In the genomic region with DNA sequence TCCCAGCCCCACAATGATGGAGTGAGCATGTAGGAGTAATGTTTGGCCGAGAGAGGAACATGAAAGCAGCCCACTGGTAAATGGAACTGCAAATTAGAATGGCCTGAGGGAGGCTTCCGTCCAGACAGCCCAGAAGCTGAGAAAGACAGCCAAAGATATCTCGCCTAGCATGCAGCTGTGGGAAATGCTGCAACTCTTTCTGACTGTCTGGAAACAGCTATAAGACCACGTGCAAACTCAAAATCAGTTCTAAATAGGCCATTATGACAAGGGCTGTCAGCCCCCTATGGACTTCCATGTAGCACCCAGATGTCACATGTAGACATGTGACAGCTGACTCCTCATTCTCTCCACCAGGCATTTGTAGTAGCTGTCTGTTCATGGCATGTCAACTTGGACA, we compare ENCODE assay signal across 22 cellular contexts.
DNase-seq lines count a peak whose midpoint lies in the region; ATAC-seq and TF ChIP-seq lines count a peak whose summit lies in the region.
"Had no signal": no experiment of that assay in that cellular context is flagged by ENCODE, and none has a peak within 500 bp of the region (broad histone marks: within the 10 kb centered on the region; RNA-seq: fewer than 3 reads in every experiment).

No MANE protein-coding gene starts in this region.

- TF ChIP-seq RAD21 in neural cell (conservative IDR thresholded peaks at IDR 0.05), result no peak

- no peak for TF ChIP-seq POLR2A in heart left ventricle (IDR thresholded peaks at IDR 0.05)
- no peak for TF ChIP-seq POLR2A in esophagus squamous epithelium (IDR thresholded peaks at IDR 0.05)

- no peaks in the 10 kb centered on the region for H3K9me3 ChIP-seq in heart left ventricle
- no peaks in the 10 kb centered on the region for H3K9me3 ChIP-seq in esophagus squamous epithelium
- no peaks in the 10 kb centered on the region for H3K9me3 ChIP-seq in neural cell (ENCODE audit: low read length)
- H3K9me3 ChIP-seq: prostate gland had no signal

- TF ChIP-seq CTCF in heart left ventricle (IDR thresholded peaks at IDR 0.05), result no peak
- no peak for TF ChIP-seq CTCF in esophagus squamous epithelium (IDR thresholded peaks at IDR 0.05)
- no peak for TF ChIP-seq CTCF in neural cell (IDR thresholded peaks at IDR 0.05; ENCODE audit: poor library complexity, severe bottlenecking)
- no peak for TF ChIP-seq CTCF in type B pancreatic cell (conservative IDR thresholded peaks at IDR 0.05)

- TF ChIP-seq EP300 in neural cell (conservative IDR thresholded peaks at IDR 0.05; ENCODE audit: poor library complexity, severe bottlenecking), result peak; percentile 99

- H3K9ac ChIP-seq in neural cell (ENCODE audit: low read length), result no peak overlapping the region

- H3K4me2 ChIP-seq in neural cell (ENCODE audit: low read length), result no peak overlapping the region

- H3K4me1 Mint-ChIP-seq in type B pancreatic cell (ENCODE audit: unreplicated experiment), result peaks cover 24% of the 10 kb centered on the region
- no peaks in the 10 kb centered on the region for H3K4me1 Mint-ChIP-seq in stimulated activated naive B cell treated with anti-CD40 and anti-IgM and Interleukin-4, amounts not matched to agents 10 μg/mL and 1 μg/mL and 100 μg/mL, for 72 hours
- H3K4me1 Mint-ChIP-seq: naive B cell had no signal

- H3K27me3 Mint-ChIP-seq in type B pancreatic cell, result no peaks in the 10 kb centered on the region
- H3K27me3 Mint-ChIP-seq in stimulated activated naive B cell treated with anti-CD40 and anti-IgM and Interleukin-4, amounts not matched to agents 10 μg/mL and 1 μg/mL and 100 μg/mL, for 72 hours, result no peaks in the 10 kb centered on the region
- H3K27me3 Mint-ChIP-seq: activated naive CD8-positive, alpha-beta T cell treated with anti-CD3 and anti-CD28 coated beads, Interleukin-2, amount 50 U/mL, for 24 hours; central memory CD8-positive, alpha-beta T cell; dendritic cell treated with granulocyte-macrophage colony-stimulating factor and Interleukin-4, amounts not matched to agents 40 ng/mL and 50 ng/mL, for 4 days had no signal

- peak overlapping the region; percentile 32 for H3K4me3 Mint-ChIP-seq in type B pancreatic cell
- H3K4me3 Mint-ChIP-seq in stimulated activated naive B cell treated with anti-CD40 and anti-IgM and Interleukin-4, amounts not matched to agents 10 μg/mL and 1 μg/mL and 100 μg/mL, for 72 hours, result no peak overlapping the region
- H3K4me3 Mint-ChIP-seq: activated naive CD8-positive, alpha-beta T cell treated with anti-CD3 and anti-CD28 coated beads, Interleukin-2, amount 50 U/mL, for 24 hours; activated T-cell treated with anti-CD3 and anti-CD28 coated beads, Interleukin-2, amount 50 U/mL, for 72 hours; CD8-positive, alpha-beta memory T cell; central memory CD8-positive, alpha-beta T cell; dendritic cell treated with granulocyte-macrophage colony-stimulating factor and Interleukin-4, amounts not matched to agents 40 ng/mL and 50 ng/mL, for 4 days; HFFc6; naive B cell had no signal

- 58 to 69% (median 65%) methylated on average over 4 of the region's 4 CpGs for WGBS in heart left ventricle, 4 donors
- WGBS in esophagus squamous epithelium, 2 donors, result 40 to 55% methylated on average over 4 of the region's 4 CpGs

- no peaks in the 10 kb centered on the region for H3K36me3 Mint-ChIP-seq in type B pancreatic cell
- H3K36me3 Mint-ChIP-seq in stimulated activated naive B cell treated with anti-CD40 and anti-IgM and Interleukin-4, amounts not matched to agents 10 μg/mL and 1 μg/mL and 100 μg/mL, for 72 hours, result no peaks in the 10 kb centered on the region
- H3K36me3 Mint-ChIP-seq: naive B cell had no signal

- H3K27ac ChIP-seq in heart left ventricle, result peak overlapping the region in 2 of 12 donors; percentile 5 to 36
- peak overlapping the region in 3 of 4 donors; percentile 3 to 53 (median 36) for H3K27ac ChIP-seq in esophagus squamous epithelium
- peak overlapping the region; percentile 38 for H3K27ac ChIP-seq in neural cell (ENCODE audit: low read length)

- H3K4me3 ChIP-seq in heart left ventricle, result no peak overlapping the region
- no peak overlapping the region for H3K4me3 ChIP-seq in esophagus squamous epithelium
- peak overlapping the region; percentile 11 for H3K4me3 ChIP-seq in neural cell (ENCODE audit: low read length)
- H3K4me3 ChIP-seq: prostate gland had no signal

- H3K27ac Mint-ChIP-seq in type B pancreatic cell, result peak overlapping the region; percentile 48
- H3K27ac Mint-ChIP-seq in stimulated activated naive B cell treated with anti-CD40 and anti-IgM and Interleukin-4, amounts not matched to agents 10 μg/mL and 1 μg/mL and 100 μg/mL, for 72 hours, result no peak overlapping the region
- H3K27ac Mint-ChIP-seq: activated naive CD8-positive, alpha-beta T cell treated with anti-CD3 and anti-CD28 coated beads, Interleukin-2, amount 50 U/mL, for 24 hours; activated T-cell treated with anti-CD3 and anti-CD28 coated beads, Interleukin-2, amount 50 U/mL, for 72 hours; dendritic cell treated with granulocyte-macrophage colony-stimulating factor and Interleukin-4, amounts not matched to agents 40 ng/mL and 50 ng/mL, for 4 days; HFFc6 had no signal

- H2AFZ ChIP-seq in neural cell (ENCODE audit: low read depth, low read length), result no peak overlapping the region

- intact Hi-C loops in heart left ventricle (cut with DNase I), result no loop called here
- intact Hi-C loops in cardiac septum (cut with DNase I), result no loop called here
- intact Hi-C loops in esophagus squamous epithelium (cut with DNase I), result no loop called here

- H3K4me1 ChIP-seq in heart left ventricle, result peaks cover 0 to 10% (median 0%) of the 10 kb centered on the region in 12 donors
- peaks cover 4 to 59% (median 33%) of the 10 kb centered on the region in 3 donors for H3K4me1 ChIP-seq in esophagus squamous epithelium

- H3K9me3 Mint-ChIP-seq in type B pancreatic cell, result no peaks in the 10 kb centered on the region
- no peaks in the 10 kb centered on the region for H3K9me3 Mint-ChIP-seq in stimulated activated naive B cell treated with anti-CD40 and anti-IgM and Interleukin-4, amounts not matched to agents 10 μg/mL and 1 μg/mL and 100 μg/mL, for 72 hours
- H3K9me3 Mint-ChIP-seq: activated naive CD8-positive, alpha-beta T cell treated with anti-CD3 and anti-CD28 coated beads, Interleukin-2, amount 50 U/mL, for 24 hours; activated T-cell treated with anti-CD3 and anti-CD28 coated beads, Interleukin-2, amount 50 U/mL, for 72 hours; central memory CD8-positive, alpha-beta T cell; dendritic cell treated with granulocyte-macrophage colony-stimulating factor and Interleukin-4, amounts not matched to agents 40 ng/mL and 50 ng/mL, for 4 days; HFFc6; naive B cell had no signal

- H3K36me3 ChIP-seq in heart left ventricle, result no peaks in the 10 kb centered on the region
- no peaks in the 10 kb centered on the region for H3K36me3 ChIP-seq in esophagus squamous epithelium
- no peaks in the 10 kb centered on the region for H3K36me3 ChIP-seq in neural cell (ENCODE audit: insufficient read depth, low read length)
- H3K36me3 ChIP-seq: prostate gland had no signal

- H3F3A ChIP-seq in neural cell (ENCODE audit: insufficient read depth, low read length, poor library complexity, severe bottlenecking), result no peaks in the 10 kb centered on the region

- no peaks in the 10 kb centered on the region for H4K20me1 ChIP-seq in neural cell (ENCODE audit: insufficient read depth)

- peak; percentile 24 to 77 (median 47) for ATAC-seq in heart left ventricle
- no peak for ATAC-seq in stimulated activated naive B cell treated with anti-CD40 and anti-IgM and Interleukin-4, amounts not matched to agents 10 μg/mL and 1 μg/mL and 100 μg/mL, for 72 hours (replicated peaks)
- ATAC-seq: activated naive CD8-positive, alpha-beta T cell treated with anti-CD3 and anti-CD28 coated beads, Interleukin-2, amount 50 U/mL, for 24 hours; activated T-cell treated with anti-CD3 and anti-CD28 coated beads, Interleukin-2, amount 50 U/mL, for 72 hours; Panc1 had no signal

- no peaks in the 10 kb centered on the region for H3K9me2 ChIP-seq in neural cell (ENCODE audit: insufficient read depth, low read length)

- no peaks in the 10 kb centered on the region for H3K79me2 ChIP-seq in neural cell (replicated peaks; ENCODE audit: insufficient read depth, low read length)

- no peaks in the 10 kb centered on the region for H3K27me3 ChIP-seq in heart left ventricle
- H3K27me3 ChIP-seq in esophagus squamous epithelium, result no peaks in the 10 kb centered on the region
- H3K27me3 ChIP-seq in neural cell (ENCODE audit: insufficient read depth, low read depth, low read length), result no peaks in the 10 kb centered on the region

- DNase-seq in heart left ventricle (no peak), cardiac septum (ENCODE audit: low spot score) (no peak), esophagus squamous epithelium (lab: John Stamatoyannopoulos, UW) (no peak), type B pancreatic cell (ENCODE audit: extremely low spot score, unreplicated experiment) (no peak), NCI-H187 treated with DMSO at 0.1 percent for 48 hours (lab: John Stamatoyannopoulos, UW) (no peak), OCI-M2 (lab: John Stamatoyannopoulos, UW; ENCODE audit: unreplicated experiment) (no peak)
- no peak for DNase-seq in stimulated activated naive B cell treated with anti-CD40 and anti-IgM and Interleukin-4, amounts not matched to agents 10 μg/mL and 1 μg/mL and 100 μg/mL, for 72 hours
- DNase-seq: activated CD4-positive, alpha-beta T cell treated with anti-CD3 and anti-CD28 coated beads, Interleukin-2, amount 50 U/mL, for 48 hours; activated naive CD8-positive, alpha-beta T cell treated with anti-CD3 and anti-CD28 coated beads, Interleukin-2, amount 50 U/mL, for 24 hours; activated T-cell treated with anti-CD3 and anti-CD28 coated beads, Interleukin-2, amount 50 U/mL, for 72 hours; CD8-positive, alpha-beta memory T cell; HFFc6; IMR-90; naive B cell; NCI-H1436; SIG-M5; stimulated activated CD4-positive, alpha-beta T cell treated with anti-CD3 and anti-CD28 coated beads, Interleukin-4, amount 100 ng/mL, for 4 hours had no signal

TF ChIP-seq in neural cell, 6 proteins besides CTCF, POLR2A, EP300 and RAD21:
- TF ChIP-seq POLR2AphosphoS5 (IDR thresholded peaks at IDR 0.05) (peak; percentile 83), TAF1 (IDR thresholded peaks at IDR 0.05; ENCODE audit: low read depth) (no peak), MXI1 (conservative IDR thresholded peaks at IDR 0.05; ENCODE audit: poor library complexity, severe bottlenecking) (peak; percentile 56), SMC3 (conservative IDR thresholded peaks at IDR 0.05; ENCODE audit: poor library complexity) (no peak)

Comparison
In these comparisons a context has a peak if more than half of its experiments do, and no peak if none do; other contexts are left out.
1. ATAC-seq: peak in heart left ventricle (4 of 4); none in stimulated activated naive B cell treated with anti-CD40 and anti-IgM and Interleukin-4, amounts not matched to agents 10 μg/mL and 1 μg/mL and 100 μg/mL, for 72 hours (0 of 2).